ENCODE assay signal across 1 cellular context in the genomic region with DNA sequence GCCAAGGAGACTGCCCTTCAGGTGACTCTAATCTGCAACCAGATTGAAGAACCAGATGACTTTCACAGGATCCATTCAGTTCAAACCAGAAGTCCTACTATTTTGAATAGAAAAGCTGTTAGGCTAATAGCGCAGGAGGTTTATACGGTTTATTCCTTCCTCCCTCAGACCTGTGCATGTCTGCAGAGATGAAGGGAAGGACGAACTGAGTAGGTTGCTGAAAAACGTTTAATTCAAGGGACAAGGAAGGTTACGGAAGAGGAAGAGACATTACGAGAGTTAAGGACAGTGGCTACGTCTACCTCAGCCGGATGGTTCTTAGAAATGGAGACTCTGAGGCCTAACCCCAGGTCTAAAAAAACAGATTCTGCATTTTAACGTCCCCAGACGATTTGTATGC.
TF ChIP-seq lines count a peak whose summit lies in the region.

No MANE protein-coding gene starts in this region.

TF ChIP-seq in H1, 55 proteins besides CTCF, POLR2A, EP300 and RAD21:
- TF ChIP-seq RFX5 (IDR thresholded peaks at IDR 0.05; ENCODE audit: borderline replicate concordance, low read depth, low read length) (no peak), TCF12 (IDR thresholded peaks at IDR 0.05; ENCODE audit: low read depth, low read length) (no peak), HDAC2 (IDR thresholded peaks at IDR 0.05; ENCODE audit: borderline replicate concordance in 1 of 2, low read depth in 2 of 2, low read length in 2 of 2) (no peak)
